In genomic region chr7:159035571-159036073, GRCh38 we compare ENCODE assay signal across 18 cellular contexts.
A peak's percentile ranks its signal among the peaks of the same experiment; 100 is the strongest.
DNase-seq lines count a peak whose midpoint lies in the region; ATAC-seq and TF ChIP-seq lines count a peak whose summit lies in the region.
"Had no signal": no experiment of that assay in that cellular context is flagged by ENCODE, and none has a peak within 500 bp of the region (broad histone marks: within the 10 kb centered on the region; RNA-seq: fewer than 3 reads in every experiment).

No MANE protein-coding gene starts in this region.

- no peaks in the 10 kb centered on the region for H3K4me1 ChIP-seq in right cardiac atrium (ENCODE audit: control insufficient read depth, insufficient read depth, low read length)
- peaks cover 24% of the 10 kb centered on the region for H3K4me1 ChIP-seq in left ventricle myocardium inferior
- peaks cover 2 to 21% (median 11%) of the 10 kb centered on the region in 4 donors for H3K4me1 ChIP-seq in esophagus muscularis mucosa
- H3K4me1 ChIP-seq in sigmoid colon, result peaks cover 0 to 9% (median 3%) of the 10 kb centered on the region in 4 donors
- H3K4me1 ChIP-seq: HAP-1 had no signal

- TF ChIP-seq EP300 in esophagus muscularis mucosa (IDR thresholded peaks at IDR 0.05) (no peak), sigmoid colon (IDR thresholded peaks at IDR 0.05) (no peak)

- ATAC-seq in right cardiac atrium (no peak), GM21528 (IDR thresholded peaks at IDR 0.05; ENCODE audit: low FRiP score, unreplicated experiment) (no peak)
- ATAC-seq: PC-3 had no signal

- TF ChIP-seq CTCF in left ventricle myocardium inferior (IDR thresholded peaks at IDR 0.05; ENCODE audit: borderline replicate concordance) (no peak), esophagus muscularis mucosa (IDR thresholded peaks at IDR 0.05) (no peak), sigmoid colon (IDR thresholded peaks at IDR 0.05) (no peak)

- DNase-seq in right cardiac atrium, result peak in 2 of 3 donors; percentile 30 to 51
- no peak for DNase-seq in left ventricle myocardium inferior
- DNase-seq in esophagus muscularis mucosa (ENCODE audit: extremely low spot score), result peak; percentile 86
- peak; percentile 49 for DNase-seq in sigmoid colon
- DNase-seq in activated CD4-positive, CD25-positive, alpha-beta regulatory T cell (lab: John Stamatoyannopoulos, UW), result no peak
- DNase-seq in inferior parietal cortex (ENCODE audit: extremely low spot score), result no peak
- DNase-seq: C1 segment of cervical spinal cord; CD8-positive, alpha-beta memory T cell; DMS53; IMR-90; NCI-H1417; NCI-H187 treated with DMSO at 0.1 percent for 48 hours; NCI-H2227 treated with DMSO at 0.1 percent for 48 hours; NCI-H510A treated with DMSO at 0.1 percent for 48 hours; PC-3 had no signal

- no peak overlapping the region for H3K4me3 ChIP-seq in right cardiac atrium (ENCODE audit: low read length)
- no peak overlapping the region for H3K4me3 ChIP-seq in left ventricle myocardium inferior
- no peak overlapping the region for H3K4me3 ChIP-seq in esophagus muscularis mucosa
- no peak overlapping the region for H3K4me3 ChIP-seq in sigmoid colon
- H3K4me3 ChIP-seq: HAP-1 had no signal

- TF ChIP-seq POLR2A in esophagus muscularis mucosa (IDR thresholded peaks at IDR 0.05; ENCODE audit: low read depth), result no peak
- no peak for TF ChIP-seq POLR2A in sigmoid colon (IDR thresholded peaks at IDR 0.05)

- WGBS in right cardiac atrium, result 82% methylated on average over 21 of the region's 21 CpGs
- WGBS in esophagus muscularis mucosa, result 84% methylated on average over 21 of the region's 21 CpGs
- 84 to 88% methylated on average over 21 of the region's 21 CpGs for whole genome bisulfite sequencing in sigmoid colon, 2 donors

- H3K27me3 ChIP-seq in right cardiac atrium (ENCODE audit: control insufficient read depth, insufficient read depth), result no peaks in the 10 kb centered on the region
- H3K27me3 ChIP-seq in left ventricle myocardium inferior (ENCODE audit: low read depth), result peaks cover 3% of the 10 kb centered on the region
- H3K27me3 ChIP-seq in esophagus muscularis mucosa, result peaks cover 0 to 12% (median 0%) of the 10 kb centered on the region in 4 donors
- no peaks in the 10 kb centered on the region for H3K27me3 ChIP-seq in sigmoid colon

- peaks cover 47% of the 10 kb centered on the region for H3K36me3 ChIP-seq in left ventricle myocardium inferior
- H3K36me3 ChIP-seq in esophagus muscularis mucosa, result peaks cover 0 to 35% (median 9%) of the 10 kb centered on the region in 4 donors
- H3K36me3 ChIP-seq in sigmoid colon, result peaks cover 0 to 16% (median 0%) of the 10 kb centered on the region in 4 donors
- H3K36me3 ChIP-seq: HAP-1 had no signal

- H3K27ac ChIP-seq in right cardiac atrium (ENCODE audit: low read length) (no peak overlapping the region), left ventricle myocardium inferior (replicated peaks) (no peak overlapping the region), esophagus muscularis mucosa (replicated peaks in 1 of 4) (no peak overlapping the region), sigmoid colon (no peak overlapping the region)
- H3K27ac ChIP-seq: RWPE1 had no signal

- intact Hi-C loops in right cardiac atrium (cut with DNase I), result loop anchor here in 1 of 4 donors (10.0 kb wide), 1 partner anchor 109 kb away; the partner anchor contains the start of gene VIPR2
- intact Hi-C loops in left ventricle myocardium inferior (cut with micrococcal nuclease), result no loop called here
- intact Hi-C loops in esophagus muscularis mucosa (cut with DNase I), result loop anchor here (10.0 kb wide), 1 partner anchor 109 kb away; the partner anchor contains the start of gene VIPR2
- intact Hi-C loops in sigmoid colon (cut with DNase I), result no loop called here

- H3K9me3 ChIP-seq in right cardiac atrium (ENCODE audit: control insufficient read depth, low read length), result no peaks in the 10 kb centered on the region
- H3K9me3 ChIP-seq in left ventricle myocardium inferior (replicated peaks), result no peaks in the 10 kb centered on the region
- no peaks in the 10 kb centered on the region for H3K9me3 ChIP-seq in esophagus muscularis mucosa
- no peaks in the 10 kb centered on the region for H3K9me3 ChIP-seq in sigmoid colon
- H3K9me3 ChIP-seq: HAP-1 had no signal

Comparison
In these comparisons a context has a peak if more than half of its experiments do, and no peak if none do; other contexts are left out.
1. DNase-seq: peak in right cardiac atrium (2 of 3), esophagus muscularis mucosa (single experiment) and sigmoid colon (single experiment); none in left ventricle myocardium inferior (single experiment), activated CD4-positive, CD25-positive, alpha-beta regulatory T cell (0 of 4) and inferior parietal cortex (single experiment).